In genomic region chr11:25891960-25892359, GRCh38 we compare ENCODE assay signal across 6 cellular contexts.
"Had no signal": no experiment of that assay in that cellular context is flagged by ENCODE, and none has a peak within 500 bp of the region (broad histone marks: within the 10 kb centered on the region; RNA-seq: fewer than 3 reads in every experiment).

No MANE protein-coding gene starts in this region.

- H3K4me3 ChIP-seq: HAP-1 had no signal

- DNase-seq: GOT3, H7, HFFc6, KBM-7 had no signal

- ATAC-seq: HCT116 had no signal

- H3K9me3 ChIP-seq: HAP-1 had no signal

- H3K36me3 ChIP-seq: HAP-1 had no signal

- H3K4me1 ChIP-seq: HAP-1 had no signal
